14 cellular contexts compared by ENCODE assay signal in genomic region chr16:48386559-48387312, GRCh38. TPM values are rescaled to one million over a fixed set of nuclear protein-coding genes. Genes with fewer than 3 reads are reported as not detected.
A peak's percentile ranks its signal among the peaks of the same experiment; 100 is the strongest.
DNase-seq lines count a peak whose midpoint lies in the region; ATAC-seq, FAIRE-seq and TF ChIP-seq lines count a peak whose summit lies in the region.
"Had no signal": no experiment of that assay in that cellular context is flagged by ENCODE, and none has a peak within 500 bp of the region (broad histone marks: within the 10 kb centered on the region; RNA-seq: fewer than 3 reads in every experiment).

No MANE protein-coding gene starts in this region.

- peak overlapping the region; percentile 27 for H3K27ac Mint-ChIP-seq in activated CD4-positive, alpha-beta T cell treated with anti-CD3 and anti-CD28 coated beads, Interleukin-2, amount 10 ng/mL, durations not matched to agents 7 days and 5 days
- H3K27ac Mint-ChIP-seq in naive B cell = peak overlapping the region in 2 of 6 donors; percentile 9 to 19
- no peak overlapping the region for H3K27ac Mint-ChIP-seq in stimulated activated naive B cell treated with anti-CD40 and anti-IgM and Interleukin-4, amounts not matched to agents 10 μg/mL and 1 μg/mL and 100 μg/mL, for 72 hours

- H3K4me3 ChIP-seq in K562 = no peak overlapping the region
- H3K4me3 ChIP-seq in thoracic aorta = peak overlapping the region; percentile 92

- H3K9me1 ChIP-seq in K562 (ENCODE audit: control insufficient read depth, insufficient read depth, low read length) = no peaks in the 10 kb centered on the region

- TF ChIP-seq RAD21 in K562 (CRISPR knock-in tag; conservative IDR thresholded peaks at IDR 0.05 in 1 of 2, IDR thresholded peaks at IDR 0.05 in 1 of 2) = no peak

- in situ Hi-C loops in K562 (cut with MboI) = no loop called here

- H3K79me2 ChIP-seq in K562 (ENCODE audit: control insufficient read depth, insufficient read depth, low read length) = peaks cover 28% of the 10 kb centered on the region

- H2AFZ ChIP-seq in K562 (ENCODE audit: low read depth, low read length) = 0 out of 2 replicates have a peak overlapping the region, but pooled peaks have one; percentile 39

- no peak for TF ChIP-seq EP300 in K562 (IDR thresholded peaks at IDR 0.05; ENCODE audit: low read length)

- intact Hi-C loops in K562 (cut with micrococcal nuclease) = no loop called here

- H3K36me3 ChIP-seq in K562 (ENCODE audit: control insufficient read depth, insufficient read depth, low read length) (no peaks in the 10 kb centered on the region), thoracic aorta (no peaks in the 10 kb centered on the region)
- H3K36me3 ChIP-seq: heart left ventricle, lower lobe of right lung had no signal

- no peak for DNase-seq in activated CD4-positive, alpha-beta T cell treated with anti-CD3 and anti-CD28 coated beads, Interleukin-2, amount 10 ng/mL, durations not matched to agents 7 days and 5 days
- DNase-seq in activated CD4-positive, alpha-beta T cell treated with anti-CD3 and anti-CD28 coated beads, Interleukin-2, amount 50 U/mL, for 48 hours = no peak
- DNase-seq in K562 (ENCODE audit: extremely low read depth in 1 of 4, low spot score in 3 of 4) (no peak), naive B cell (no peak), thoracic aorta (ENCODE audit: low spot score) (no peak), SHP77 treated with DMSO at 0.1 percent for 48 hours (lab: John Stamatoyannopoulos, UW) (no peak), NCI-H2227 treated with DMSO at 0.1 percent for 48 hours (lab: John Stamatoyannopoulos, UW) (no peak)
- DNase-seq in stimulated activated naive B cell treated with anti-CD40 and anti-IgM and Interleukin-4, amounts not matched to agents 10 μg/mL and 1 μg/mL and 100 μg/mL, for 72 hours = no peak
- DNase-seq: activated CD4-positive, alpha-beta memory T cell treated with anti-CD3 and anti-CD28 coated beads for 36 hours; DMS153; heart left ventricle; lower lobe of right lung; NCI-H2107; PC-3 had no signal

- no peaks in the 10 kb centered on the region for H3K27me3 ChIP-seq in K562 (ENCODE audit: control insufficient read depth in 2 of 2, insufficient read depth in 2 of 2, low read length in 2 of 2)
- no peaks in the 10 kb centered on the region for H3K27me3 ChIP-seq in thoracic aorta (replicated peaks; ENCODE audit: insufficient read depth)
- H3K27me3 ChIP-seq: heart left ventricle had no signal

- WGBS in K562 (ENCODE audit: insufficient coverage, low coverage, missing lambda C conversion rate) = 79% methylated on average over 17 of the region's 17 CpGs

- H3K9me3 Mint-ChIP-seq in activated CD4-positive, alpha-beta T cell treated with anti-CD3 and anti-CD28 coated beads, Interleukin-2, amount 10 ng/mL, durations not matched to agents 7 days and 5 days = no peaks in the 10 kb centered on the region
- no peaks in the 10 kb centered on the region for H3K9me3 Mint-ChIP-seq in naive B cell
- H3K9me3 Mint-ChIP-seq in stimulated activated naive B cell treated with anti-CD40 and anti-IgM and Interleukin-4, amounts not matched to agents 10 μg/mL and 1 μg/mL and 100 μg/mL, for 72 hours = no peaks in the 10 kb centered on the region
- H3K9me3 Mint-ChIP-seq: activated CD4-positive, alpha-beta memory T cell treated with anti-CD3 and anti-CD28 coated beads for 36 hours had no signal

- no peak for TF ChIP-seq POLR2A in K562 (conservative IDR thresholded peaks at IDR 0.05)

- no TSS peak for BruUV-seq in K562 (replicated peaks; lab: Mats Ljungman, UMichigan)

- CTCF ChIA-PET in activated CD4-positive, alpha-beta T cell treated with anti-CD3 and anti-CD28 coated beads, Interleukin-2, amount 10 ng/mL, durations not matched to agents 7 days and 5 days (lab: Charles Lee) = interaction anchor here (0.6 to 3.2 kb wide), 5 partner anchors 11 to 237 kb away, joined by 3 to 12 read pairs (median 3); no protein-coding TSS in a partner anchor
- CTCF ChIA-PET in K562 (lab: Yijun Ruan, JAX; ENCODE audit: low intra/inter-chr PET ratio) = no interaction called here

- H3K27me3 Mint-ChIP-seq in activated CD4-positive, alpha-beta T cell treated with anti-CD3 and anti-CD28 coated beads, Interleukin-2, amount 10 ng/mL, durations not matched to agents 7 days and 5 days = no peaks in the 10 kb centered on the region
- no peaks in the 10 kb centered on the region for H3K27me3 Mint-ChIP-seq in naive B cell
- no peaks in the 10 kb centered on the region for H3K27me3 Mint-ChIP-seq in stimulated activated naive B cell treated with anti-CD40 and anti-IgM and Interleukin-4, amounts not matched to agents 10 μg/mL and 1 μg/mL and 100 μg/mL, for 72 hours
- H3K27me3 Mint-ChIP-seq: activated CD4-positive, alpha-beta memory T cell treated with anti-CD3 and anti-CD28 coated beads for 36 hours had no signal

- no peak overlapping the region for H3K4me2 ChIP-seq in K562 (ENCODE audit: insufficient read depth, low read length)

- peaks cover 5% of the 10 kb centered on the region for H3K36me3 Mint-ChIP-seq in activated CD4-positive, alpha-beta T cell treated with anti-CD3 and anti-CD28 coated beads, Interleukin-2, amount 10 ng/mL, durations not matched to agents 7 days and 5 days (ENCODE audit: low read depth)
- no peaks in the 10 kb centered on the region for H3K36me3 Mint-ChIP-seq in naive B cell
- H3K36me3 Mint-ChIP-seq in stimulated activated naive B cell treated with anti-CD40 and anti-IgM and Interleukin-4, amounts not matched to agents 10 μg/mL and 1 μg/mL and 100 μg/mL, for 72 hours = peaks cover 1 to 5% of the 10 kb centered on the region in 2 donors

- H3K4me1 Mint-ChIP-seq in activated CD4-positive, alpha-beta T cell treated with anti-CD3 and anti-CD28 coated beads, Interleukin-2, amount 10 ng/mL, durations not matched to agents 7 days and 5 days = peaks cover 16% of the 10 kb centered on the region
- peaks cover 14 to 30% (median 21%) of the 10 kb centered on the region in 3 donors for H3K4me1 Mint-ChIP-seq in naive B cell
- peaks cover 11 to 18% of the 10 kb centered on the region in 2 donors for H3K4me1 Mint-ChIP-seq in stimulated activated naive B cell treated with anti-CD40 and anti-IgM and Interleukin-4, amounts not matched to agents 10 μg/mL and 1 μg/mL and 100 μg/mL, for 72 hours

- peaks cover 16% of the 10 kb centered on the region; the same call in 1 of the 2 replicates for H4K20me1 ChIP-seq in K562 (replicated peaks; ENCODE audit: control insufficient read depth, insufficient read depth, low read length)

- POLR2A ChIA-PET in activated CD4-positive, alpha-beta T cell treated with anti-CD3 and anti-CD28 coated beads, Interleukin-2, amount 10 ng/mL, durations not matched to agents 7 days and 5 days (lab: Charles Lee) = no interaction called here
- POLR2A ChIA-PET in K562 (lab: Yijun Ruan, JAX) = interaction anchor here (1.0 to 1.5 kb wide), 2 partner anchors 12 to 17 kb away, joined by 3 to 4 read pairs; no protein-coding TSS in a partner anchor

- TF ChIP-seq CTCF in K562 (IDR thresholded peaks at IDR 0.05 in 2 of 3, conservative IDR thresholded peaks at IDR 0.05 in 1 of 3; ENCODE audit: insufficient read depth in 2 of 3, low read depth in 1 of 3, low read length in 3 of 3) = no peak
- no peak for TF ChIP-seq CTCF in thoracic aorta (IDR thresholded peaks at IDR 0.05)

- no peak for ATAC-seq in K562
- no peak for ATAC-seq in naive B cell (ENCODE audit: low read depth in 2 of 2)
- no peak for ATAC-seq in thoracic aorta (ENCODE audit: insufficient number of reproducible peaks, low FRiP score, low read depth)
- ATAC-seq in stimulated activated naive B cell treated with anti-CD40 and anti-IgM and Interleukin-4, amounts not matched to agents 10 μg/mL and 1 μg/mL and 100 μg/mL, for 72 hours (replicated peaks) = no peak
- ATAC-seq: heart left ventricle, PC-3 had no signal

- H3K4me3 Mint-ChIP-seq in activated CD4-positive, alpha-beta T cell treated with anti-CD3 and anti-CD28 coated beads, Interleukin-2, amount 10 ng/mL, durations not matched to agents 7 days and 5 days = peak overlapping the region; percentile 80
- peak overlapping the region; percentile 20 to 95 (median 92) for H3K4me3 Mint-ChIP-seq in naive B cell
- H3K4me3 Mint-ChIP-seq in stimulated activated naive B cell treated with anti-CD40 and anti-IgM and Interleukin-4, amounts not matched to agents 10 μg/mL and 1 μg/mL and 100 μg/mL, for 72 hours = no peak overlapping the region

- FAIRE-seq in K562 (lab: Jason Lieb, UNC) = no peak

- H3K9me3 ChIP-seq in K562 (replicated peaks; ENCODE audit: control insufficient read depth, insufficient read depth, low read depth, low read length) = no peaks in the 10 kb centered on the region
- no peaks in the 10 kb centered on the region for H3K9me3 ChIP-seq in thoracic aorta
- H3K9me3 ChIP-seq: heart left ventricle, lower lobe of right lung had no signal

- H3K4me1 ChIP-seq in K562 (replicated peaks in 1 of 2; ENCODE audit: control insufficient read depth in 2 of 2, insufficient read depth in 2 of 2, low read length in 2 of 2) (peaks cover 8% of the 10 kb centered on the region in 2 experiments; a peak in 4 of 5 replicates), thoracic aorta (ENCODE audit: control insufficient read depth in 1 of 2, low read depth in 2 of 2) (peaks cover 23 to 38% of the 10 kb centered on the region in 2 donors)

- H3K27ac ChIP-seq in K562 (ENCODE audit: extremely low read depth, low read depth, low read length) (no peak overlapping the region), thoracic aorta (peak overlapping the region; percentile 71 to 93)

- H3K9ac ChIP-seq in K562 (ENCODE audit: insufficient read depth in 1 of 2, low read depth in 2 of 2, low read length in 2 of 2) = no peak overlapping the region

RNA-seq across cellular contexts. Expression of gene SIAH1, which starts 1.5 kb away (rescaled TPM):
- 10 to 100 TPM; 13.5 to 13.7 TPM for total RNA-seq in activated CD4-positive, alpha-beta T cell treated with anti-CD3 and anti-CD28 coated beads, Interleukin-2, amount 10 ng/mL, durations not matched to agents 7 days and 5 days
- 28.3 and 61.3 TPM in 2 replicates for total RNA-seq in K562 (2011; cell fraction: chromatin; rRNA removed; ENCODE audit: low replicate concordance)
- 17.8 and 25.7 TPM in 2 replicates for total RNA-seq in K562 (2011; cell fraction: nucleolus; rRNA removed)
- 37.4 and 58.5 TPM in 2 replicates for total RNA-seq in K562 (2011; cell fraction: nucleoplasm; rRNA removed)
- total RNA-seq in K562 (2014; rRNA removed) = 10.9 and 11.2 TPM in 2 replicates
- 14.3 and 17.4 TPM in 2 replicates for total RNA-seq in K562 (2014; rRNA removed; fragmentation: Illumina TruSeq; extraction: Trizol)
- 12.5 and 12.7 TPM in 2 replicates for total RNA-seq in K562 (2015; rRNA removed; fragmentation: Illumina TruSeq; extraction: Trizol)
- total RNA-seq in K562 (2021) = 11.9 and 13.7 TPM in 2 replicates
- polyA plus RNA-seq in K562 (2011; rRNA removed) = 11.7 and 13.0 TPM in 2 replicates
- 9.5 and 11.8 TPM in 2 replicates for polyA plus RNA-seq in K562 (2011; cell fraction: cytosol; rRNA removed)
- polyA plus RNA-seq in K562 (2011; cell fraction: nucleus; rRNA removed) = 9.6 and 15.1 TPM in 2 replicates
- polyA plus RNA-seq in K562 (2012) = 9.5 and 13.5 TPM in 2 replicates
- polyA plus RNA-seq in K562 (2014; fragmentation: Illumina TruSeq; extraction: Trizol) = 13.1 and 13.5 TPM in 2 replicates
- 1 to 10 TPM; 4.1 to 6.5 TPM for polyA plus RNA-seq in K562 (2014; fragmentation: Nextera tagmentation; extraction: Ambion mirVana)
- 9.6 and 14.0 TPM in 2 replicates for polyA plus RNA-seq in K562 (2014; rRNA removed)
- 18.0 and 18.4 TPM in 2 replicates for polyA minus RNA-seq in K562 (2011; rRNA and poly(A)+ RNA removed)
- polyA minus RNA-seq in K562 (2011; cell fraction: cytosol; rRNA and poly(A)+ RNA removed) = 6.7 and 9.7 TPM in 2 replicates
- polyA minus RNA-seq in K562 (2011; cell fraction: nucleus; rRNA and poly(A)+ RNA removed) = 9.2 and 18.0 TPM in 2 replicates
- polyA plus RNA-seq in naive B cell (ENCODE audit: low read depth in 6 of 6) = 10 to 100 TPM; 17.2 to 31.9 (median 24.0) TPM
- 10 to 100 TPM; 28.2 to 40.8 TPM for total RNA-seq in thoracic aorta

Comparison
In these comparisons a context has a peak if more than half of its experiments do, and no peak if none do; other contexts are left out.
1. H3K4me3 Mint-ChIP-seq: peak in activated CD4-positive, alpha-beta T cell treated with anti-CD3 and anti-CD28 coated beads, Interleukin-2, amount 10 ng/mL, durations not matched to agents 7 days and 5 days (single experiment) and naive B cell (8 of 8); none in stimulated activated naive B cell treated with anti-CD40 and anti-IgM and Interleukin-4, amounts not matched to agents 10 μg/mL and 1 μg/mL and 100 μg/mL, for 72 hours (0 of 2).